ENCODE assay signal across 10 cellular contexts in genomic region chr15:75369897-75370581, GRCh38. TPM values are rescaled to one million over a fixed set of nuclear protein-coding genes. Genes with fewer than 3 reads are reported as not detected.
DNase-seq lines count a peak whose midpoint lies in the region; ATAC-seq, FAIRE-seq and TF ChIP-seq lines count a peak whose summit lies in the region.
"Had no signal": no experiment of that assay in that cellular context is flagged by ENCODE, and none has a peak within 500 bp of the region (broad histone marks: within the 10 kb centered on the region; RNA-seq: fewer than 3 reads in every experiment).

No MANE protein-coding gene starts in this region.

- H2BK15ac ChIP-seq in H9 (ENCODE audit: low read depth, low read length), result no peak overlapping the region

- ATAC-seq in A549, result no peak
- ATAC-seq in memory B cell (ENCODE audit: low read depth), result no peak
- ATAC-seq in GM18909 (IDR thresholded peaks at IDR 0.05; ENCODE audit: poor library complexity, unreplicated experiment), result no peak
- ATAC-seq in GM18519 (IDR thresholded peaks at IDR 0.05; ENCODE audit: low FRiP score, unreplicated experiment), result no peak

- no peak overlapping the region for H3K23ac ChIP-seq in H9 (ENCODE audit: insufficient read length, low read depth, low read length)

- TF ChIP-seq EP300 in A549 (IDR thresholded peaks at IDR 0.05), result no peak

- no peak for DNase-seq in A549 (ENCODE audit: low read depth in 1 of 2, low spot score in 1 of 2)
- DNase-seq in H9, result no peak
- DNase-seq in activated T-helper 2 cell treated with anti-CD3 and anti-CD28 coated beads, Interferon-gamma antibody, Interleukin-2, Interleukin-4, amounts not matched to agents 10 μg/mL and 5 μg/mL and 100 μg/mL, durations not matched to agents 14 hours and 24 hours and 36 hours (ENCODE audit: low spot score), result no peak
- no peak for DNase-seq in memory B cell (ENCODE audit: low spot score in 2 of 2)
- DNase-seq in A172 (ENCODE audit: low spot score), result no peak
- DNase-seq in uterus, result no peak
- DNase-seq: hypothalamus had no signal

- H3K36me3 Mint-ChIP-seq in H9 (ENCODE audit: insufficient read depth in 1 of 3, low read depth in 3 of 3) (peaks cover 24 to 61% (median 51%) of the 10 kb centered on the region in 3 experiments; a peak in 6 of 7 replicates), memory B cell (peaks cover 14% of the 10 kb centered on the region)
- peaks cover 69% of the 10 kb centered on the region for H3K36me3 Mint-ChIP-seq in activated T-helper 2 cell treated with anti-CD3 and anti-CD28 coated beads, Interferon-gamma antibody, Interleukin-2, Interleukin-4, amounts not matched to agents 10 μg/mL and 5 μg/mL and 100 μg/mL, durations not matched to agents 14 hours and 24 hours and 36 hours (ENCODE audit: low read depth)

- peak overlapping the region; percentile 87 to 91 for H3K4me3 Mint-ChIP-seq in H9
- peak overlapping the region; percentile 89 for H3K4me3 Mint-ChIP-seq in activated T-helper 2 cell treated with anti-CD3 and anti-CD28 coated beads, Interferon-gamma antibody, Interleukin-2, Interleukin-4, amounts not matched to agents 10 μg/mL and 5 μg/mL and 100 μg/mL, durations not matched to agents 14 hours and 24 hours and 36 hours (ENCODE audit: low read depth)
- peak overlapping the region; percentile 62 for H3K4me3 Mint-ChIP-seq in memory B cell

- H3K56ac ChIP-seq in H9 (ENCODE audit: insufficient read length, low read depth, low read length), result no peak overlapping the region

- no peak for FAIRE-seq in A549 (lab: Jason Lieb, UNC)
- FAIRE-seq: colon had no signal

- no peak overlapping the region for H4K91ac ChIP-seq in H9 (ENCODE audit: insufficient read length, low read depth, low read length)

- TF ChIP-seq RAD21 in A549 (conservative IDR thresholded peaks at IDR 0.05 in 1 of 2, IDR thresholded peaks at IDR 0.05 in 1 of 2), result no peak

- no peaks in the 10 kb centered on the region for H4K20me1 ChIP-seq in H9 (ENCODE audit: control insufficient read depth, insufficient read depth, insufficient read length)

- no peak overlapping the region for H3T11ph ChIP-seq in H9 (ENCODE audit: low read length)

- no peaks in the 10 kb centered on the region for H3K36me3 ChIP-seq in uterus

- no peaks in the 10 kb centered on the region for H3K79me1 ChIP-seq in H9 (ENCODE audit: insufficient read depth, low read depth, low read length, poor library complexity, severe bottlenecking)

- no peaks in the 10 kb centered on the region for H3K23me2 ChIP-seq in H9 (ENCODE audit: insufficient read length, low read depth, low read length, poor library complexity, severe bottlenecking)

- no peak; the same call in 1 of the 2 replicates for TF ChIP-seq POLR2A in A549 (IDR thresholded peaks at IDR 0.05; ENCODE audit: low read length)
- no peak for TF ChIP-seq POLR2A in uterus (IDR thresholded peaks at IDR 0.05)

- H3K9me3 ChIP-seq in A549 (no peaks in the 10 kb centered on the region), H9 (ENCODE audit: control insufficient read depth, low read depth, low read length) (no peaks in the 10 kb centered on the region), uterus (no peaks in the 10 kb centered on the region)

- H4K5ac ChIP-seq in H9 (ENCODE audit: insufficient read length, low read depth, low read length), result no peak overlapping the region

- POLR2A ChIA-PET in A549 (lab: Yijun Ruan, JAX), result interaction anchor here (0.8 to 4.2 kb wide), 4 partner anchors 16 to 256 kb away, joined by 3 to 148 read pairs (median 14); partner anchors contain the start of genes SIN3A and SNUPN

- no peak overlapping the region for H2BK120ac ChIP-seq in H9 (ENCODE audit: low read depth, low read length, poor library complexity, severe bottlenecking)

- H3K14ac ChIP-seq in H9 (ENCODE audit: insufficient read depth, low read length), result no peak overlapping the region

- H2BK20ac ChIP-seq in H9 (ENCODE audit: low read depth, low read length, poor library complexity, severe bottlenecking), result no peak overlapping the region

- no peak overlapping the region for H2BK5ac ChIP-seq in H9 (ENCODE audit: insufficient read length, low read length)

- CTCF ChIA-PET in A549 (lab: Yijun Ruan, JAX), result interaction anchor here (0.9 to 4.4 kb wide), 9 partner anchors 11 to 601 kb away, joined by 3 to 51 read pairs (median 16); partner anchors contain the start of genes IMP3 and PTPN9

- no peak overlapping the region for H3K18ac ChIP-seq in H9 (ENCODE audit: insufficient read length, low read depth, low read length)

- H2BK12ac ChIP-seq in H9 (ENCODE audit: insufficient read length, low read depth, low read length), result no peak overlapping the region

- H2AK5ac ChIP-seq in H9 (ENCODE audit: insufficient read length, low read length), result no peak overlapping the region

- 88% methylated on average over 7 of the region's 7 CpGs for WGBS in A549 (ENCODE audit: missing lambda C conversion rate)
- no CpG with 5 or more reads among the region's 7 CpGs for WGBS in H9 (ENCODE audit: extremely low coverage, insufficient read length, low lambda C conversion rate)

- TF ChIP-seq CTCF in A549 (IDR thresholded peaks at IDR 0.05) (no peak), H9 (conservative IDR thresholded peaks at IDR 0.05) (no peak), uterus (IDR thresholded peaks at IDR 0.05) (no peak)

- peaks cover 19 to 20% of the 10 kb centered on the region in 2 experiments for H3K4me1 Mint-ChIP-seq in H9
- H3K4me1 Mint-ChIP-seq in activated T-helper 2 cell treated with anti-CD3 and anti-CD28 coated beads, Interferon-gamma antibody, Interleukin-2, Interleukin-4, amounts not matched to agents 10 μg/mL and 5 μg/mL and 100 μg/mL, durations not matched to agents 14 hours and 24 hours and 36 hours (ENCODE audit: low read depth), result peaks cover 16% of the 10 kb centered on the region
- peaks cover 16% of the 10 kb centered on the region for H3K4me1 Mint-ChIP-seq in memory B cell

- H3K27me3 Mint-ChIP-seq in H9 (ENCODE audit: low read depth) (no peaks in the 10 kb centered on the region; the same call in 1 of the 2 replicates), memory B cell (no peaks in the 10 kb centered on the region)
- H3K27me3 Mint-ChIP-seq in activated T-helper 2 cell treated with anti-CD3 and anti-CD28 coated beads, Interferon-gamma antibody, Interleukin-2, Interleukin-4, amounts not matched to agents 10 μg/mL and 5 μg/mL and 100 μg/mL, durations not matched to agents 14 hours and 24 hours and 36 hours (ENCODE audit: low read depth), result no peaks in the 10 kb centered on the region

- peak overlapping the region; percentile 97 for H3K4me2 ChIP-seq in A549
- peak overlapping the region; percentile 69 for H3K4me2 ChIP-seq in H9 (ENCODE audit: insufficient read depth, insufficient read length, low read length)

- H3K9ac ChIP-seq in H9 (ENCODE audit: extremely low read depth, insufficient read length, low read length), result no peak overlapping the region

- H3K27ac Mint-ChIP-seq in H9, result peak overlapping the region in 2 of 3 experiments; percentile 72 to 96; a peak in 4 of 7 replicates
- peak overlapping the region; percentile 48 for H3K27ac Mint-ChIP-seq in activated T-helper 2 cell treated with anti-CD3 and anti-CD28 coated beads, Interferon-gamma antibody, Interleukin-2, Interleukin-4, amounts not matched to agents 10 μg/mL and 5 μg/mL and 100 μg/mL, durations not matched to agents 14 hours and 24 hours and 36 hours
- peak overlapping the region; percentile 96 for H3K27ac Mint-ChIP-seq in memory B cell

- H3K4me3 ChIP-seq in A549 (no peak overlapping the region), uterus (no peak overlapping the region)

- intact Hi-C loops in activated T-helper 2 cell treated with anti-CD3 and anti-CD28 coated beads, Interferon-gamma antibody, Interleukin-2, Interleukin-4, amounts not matched to agents 10 μg/mL and 5 μg/mL and 100 μg/mL, durations not matched to agents 14 hours and 24 hours and 36 hours (cut with micrococcal nuclease), result loop anchor here (2.0 to 5.0 kb wide), 2 partner anchors 257 to 313 kb away; partner anchors contain the start of gene SNUPN
- intact Hi-C loops in uterus (cut with DNase I; ENCODE audit: low total_unique reads), result loop anchor here (10.0 kb wide), 1 partner anchor 255 kb away; the partner anchor contains the start of gene SNUPN

- H3K27me3 ChIP-seq in H9 (ENCODE audit: insufficient read depth, low read length) (no peaks in the 10 kb centered on the region), uterus (no peaks in the 10 kb centered on the region)

- peaks cover 21% of the 10 kb centered on the region for H3K4me1 ChIP-seq in A549
- H3K4me1 ChIP-seq in H9 (ENCODE audit: insufficient read depth, low read length), result no peaks in the 10 kb centered on the region; the same call in 1 of the 2 replicates
- H3K4me1 ChIP-seq in uterus, result no peaks in the 10 kb centered on the region

- 0 out of 6 replicates have a peak overlapping the region, but pooled peaks of 1 of the 2 experiments have one; percentile 9 for H3K27ac ChIP-seq in A549
- H3K27ac ChIP-seq in H9 (ENCODE audit: insufficient read length, low read depth, low read length), result no peak overlapping the region
- H3K27ac ChIP-seq in uterus, result peak overlapping the region in 1 of 2 donors; percentile 92

- no peak overlapping the region for H2AFZ ChIP-seq in H9 (ENCODE audit: low read length)

- H3K4ac ChIP-seq in H9 (ENCODE audit: low read depth, low read length), result no peak overlapping the region

- no peaks in the 10 kb centered on the region for H3K79me2 ChIP-seq in H9 (ENCODE audit: insufficient read depth, low read length)

- H4K8ac ChIP-seq in H9 (replicated peaks; ENCODE audit: insufficient read length, low read depth, low read length), result no peak overlapping the region

- no peaks in the 10 kb centered on the region for H3K9me3 Mint-ChIP-seq in H9
- no peaks in the 10 kb centered on the region for H3K9me3 Mint-ChIP-seq in activated T-helper 2 cell treated with anti-CD3 and anti-CD28 coated beads, Interferon-gamma antibody, Interleukin-2, Interleukin-4, amounts not matched to agents 10 μg/mL and 5 μg/mL and 100 μg/mL, durations not matched to agents 14 hours and 24 hours and 36 hours
- H3K9me3 Mint-ChIP-seq in memory B cell, result no peaks in the 10 kb centered on the region

RNA-seq across cellular contexts. Expression of gene MAN2C1, which starts 1.6 kb away (rescaled TPM):
- 47.7 and 66.3 TPM in 2 replicates for polyA plus RNA-seq in A549 (2011; rRNA removed)
- polyA plus RNA-seq in A549 (2012; cell fraction: cytosol; rRNA removed), result 62.7 and 70.5 TPM in 2 replicates
- 983 and 1,042 TPM in 2 replicates for polyA plus RNA-seq in A549 (2012; cell fraction: nucleus; rRNA removed)
- polyA plus RNA-seq in A549 (2017; fragmentation: RNase III; extraction: RNeasy Plus Mini Kit Qiagen cat#74134 plus additional on column Dnase treatment), result 114 to 126 TPM (median 117 TPM) in 3 replicates
- 91.7 and 99.0 TPM in 2 replicates for polyA minus RNA-seq in A549 (2011; rRNA and poly(A)+ RNA removed)
- 106 and 112 TPM in 2 replicates for total RNA-seq in H9 (2021)
- 233 and 240 TPM in 2 replicates for total RNA-seq in activated T-helper 2 cell treated with anti-CD3 and anti-CD28 coated beads, Interferon-gamma antibody, Interleukin-2, Interleukin-4, amounts not matched to agents 10 μg/mL and 5 μg/mL and 100 μg/mL, durations not matched to agents 14 hours and 24 hours and 36 hours
- 32.6 and 42.6 TPM in 2 replicates for total RNA-seq in A172 (2014; rRNA removed; shearing (Covaris generic))
- 100 to 1,000 TPM; 154 to 330 (median 180) TPM for total RNA-seq in uterus

RNA-seq across cellular contexts. Expression of gene NEIL1, which starts 23.2 kb away (rescaled TPM):
- polyA plus RNA-seq in A549 (2011; rRNA removed), result 3.2 and 5.6 TPM in 2 replicates
- 3.0 and 3.5 TPM in 2 replicates for polyA plus RNA-seq in A549 (2012; cell fraction: cytosol; rRNA removed)
- polyA plus RNA-seq in A549 (2012; cell fraction: nucleus; rRNA removed), result 23.0 and 26.2 TPM in 2 replicates
- 4.9 to 7.2 TPM (median 6.8 TPM) in 3 replicates for polyA plus RNA-seq in A549 (2017; fragmentation: RNase III; extraction: RNeasy Plus Mini Kit Qiagen cat#74134 plus additional on column Dnase treatment)
- polyA minus RNA-seq in A549 (2011; rRNA and poly(A)+ RNA removed), result 0.58 and 1.9 TPM in 2 replicates
- 16.1 and 16.5 TPM in 2 replicates for total RNA-seq in H9 (2021)
- 1.5 and 2.6 TPM in 2 replicates for total RNA-seq in activated T-helper 2 cell treated with anti-CD3 and anti-CD28 coated beads, Interferon-gamma antibody, Interleukin-2, Interleukin-4, amounts not matched to agents 10 μg/mL and 5 μg/mL and 100 μg/mL, durations not matched to agents 14 hours and 24 hours and 36 hours
- 0.12 and 0.48 TPM in 2 replicates for total RNA-seq in A172 (2014; rRNA removed; shearing (Covaris generic))
- 100 to 1,000 TPM in 1 of 4 donors, 10 to 100 TPM in 2, 1 to 10 TPM in 1; 6.5 to 155 (median 37.2) TPM for total RNA-seq in uterus

RNA-seq across cellular contexts. Expression of gene COMMD4, which starts 34.2 kb away (rescaled TPM):
- polyA plus RNA-seq in A549 (2011; rRNA removed) (88.0 and 98.3 TPM in 2 replicates), A549 (2017; fragmentation: RNase III; extraction: RNeasy Plus Mini Kit Qiagen cat#74134 plus additional on column Dnase treatment) (203 to 222 TPM (median 220 TPM) in 3 replicates)
- polyA plus RNA-seq in A549 (2012; cell fraction: cytosol; rRNA removed), result 396 and 403 TPM in 2 replicates
- 402 and 454 TPM in 2 replicates for polyA plus RNA-seq in A549 (2012; cell fraction: nucleus; rRNA removed)
- polyA minus RNA-seq in A549 (2011; rRNA and poly(A)+ RNA removed), result 38.3 and 50.6 TPM in 2 replicates
- total RNA-seq in H9 (2021) (146 and 159 TPM in 2 replicates), uterus (10 to 100 TPM; 29.9 to 53.0 (median 37.9) TPM)
- 69.5 and 78.9 TPM in 2 replicates for total RNA-seq in activated T-helper 2 cell treated with anti-CD3 and anti-CD28 coated beads, Interferon-gamma antibody, Interleukin-2, Interleukin-4, amounts not matched to agents 10 μg/mL and 5 μg/mL and 100 μg/mL, durations not matched to agents 14 hours and 24 hours and 36 hours
- total RNA-seq in A172 (2014; rRNA removed; shearing (Covaris generic)), result 145 and 148 TPM in 2 replicates
